In the genomic region with DNA sequence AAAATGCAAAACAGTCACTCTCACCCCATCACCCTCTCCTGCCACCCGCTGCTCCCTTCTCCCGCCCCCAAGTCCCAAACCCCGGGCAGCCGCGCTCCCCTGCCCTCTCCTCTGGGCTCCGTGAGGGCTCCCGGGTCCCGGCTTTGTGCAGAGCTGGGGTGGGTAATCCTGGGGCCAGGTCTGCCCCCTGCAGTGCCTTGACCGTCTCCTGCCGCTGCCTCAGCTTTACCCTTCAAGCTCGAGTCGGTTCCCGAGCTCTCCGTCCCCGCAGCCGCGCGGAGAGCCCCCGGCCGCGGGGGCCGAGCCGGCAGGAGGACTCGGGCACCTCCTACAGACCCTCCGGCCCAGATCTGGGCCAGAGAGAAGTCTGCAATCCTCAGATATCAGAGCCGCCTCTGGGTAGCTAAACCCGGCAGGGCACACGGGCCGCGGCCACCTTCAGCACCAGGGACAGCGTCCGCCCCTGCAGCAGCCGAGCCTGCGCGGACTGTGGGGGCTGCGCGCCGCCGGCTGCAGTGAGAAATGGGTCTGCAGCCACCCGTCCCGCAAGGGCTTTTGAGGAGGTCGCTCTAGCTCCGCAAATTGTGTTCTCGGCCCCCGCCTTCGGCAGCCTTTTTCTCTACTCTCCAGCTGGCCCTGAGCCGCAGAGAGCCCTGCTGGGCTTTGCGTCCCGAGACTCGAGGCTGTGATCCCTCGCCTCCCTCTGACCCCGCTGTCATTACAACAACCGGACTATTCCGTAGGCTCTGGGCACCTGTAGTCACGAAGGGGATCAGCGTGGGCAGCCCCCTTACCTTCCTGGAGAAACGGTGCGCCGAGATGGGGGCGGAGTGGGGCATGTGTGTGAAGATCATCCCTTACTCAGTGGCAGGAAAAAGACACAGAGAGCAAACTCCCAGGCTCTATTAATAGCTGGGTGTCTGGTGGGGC, we compare ENCODE assay signal across 1 cellular context.
TF ChIP-seq lines count a peak whose summit lies in the region.

No MANE protein-coding gene starts in this region.

TF ChIP-seq in HepG2, 621 proteins besides CTCF, POLR2A, EP300 and RAD21 (continued from another document and continues in another):
- TF ChIP-seq, protein P1, sequence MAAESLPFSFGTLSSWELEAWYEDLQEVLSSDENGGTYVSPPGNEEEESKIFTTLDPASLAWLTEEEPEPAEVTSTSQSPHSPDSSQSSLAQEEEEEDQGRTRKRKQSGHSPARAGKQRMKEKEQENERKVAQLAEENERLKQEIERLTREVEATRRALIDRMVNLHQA (CRISPR knock-in tag; IDR thresholded peaks at IDR 0.05), result no peak
- TF ChIP-seq MIER3 (CRISPR knock-in tag; IDR thresholded peaks at IDR 0.05; ENCODE audit: borderline replicate concordance) (peak; percentile 34; the same call in 1 of the 2 replicates), AGO2 (optimal IDR thresholded peaks at IDR 0.05; ENCODE audit: low read depth, low read length) (no peak), JUN (CRISPR knock-in tag; IDR thresholded peaks at IDR 0.05) (no peak), RBM39 (IDR thresholded peaks at IDR 0.05; ENCODE audit: low read depth, low read length, poor library complexity, severe bottlenecking) (no peak), SETDB1 (CRISPR knock-in tag; IDR thresholded peaks at IDR 0.05; ENCODE audit: borderline replicate concordance) (no peak), MAZ (IDR thresholded peaks at IDR 0.05; ENCODE audit: borderline replicate concordance, low read depth, low read length) (no peak), MAZ (CRISPR knock-in tag; IDR thresholded peaks at IDR 0.05; ENCODE audit: low read depth) (0 out of 2 replicates have a peak, but pooled peaks have one; percentile 25), ZNF607 (CRISPR knock-in tag; IDR thresholded peaks at IDR 0.05; ENCODE audit: borderline replicate concordance) (peak; percentile 85), ZNF343 (CRISPR knock-in tag; IDR thresholded peaks at IDR 0.05) (peak; percentile 68; the same call in 1 of the 2 replicates), ZBTB7A (CRISPR knock-in tag; IDR thresholded peaks at IDR 0.05) (no peak), SIN3B (IDR thresholded peaks at IDR 0.05; ENCODE audit: low read length) (no peak), ZNF460 (CRISPR knock-in tag; IDR thresholded peaks at IDR 0.05; ENCODE audit: borderline replicate concordance) (no peak), CBX1 (IDR thresholded peaks at IDR 0.05; ENCODE audit: low read depth) (no peak), TARDBP (CRISPR knock-in tag; IDR thresholded peaks at IDR 0.05) (no peak), TSC22D2 (CRISPR knock-in tag; IDR thresholded peaks at IDR 0.05; ENCODE audit: borderline replicate concordance) (peak; percentile 97), ZNF589 (CRISPR knock-in tag; conservative IDR thresholded peaks at IDR 0.05) (peak; percentile 51; the same call in 1 of the 2 replicates), MEF2D (CRISPR knock-in tag; IDR thresholded peaks at IDR 0.05) (0 out of 2 replicates have a peak, but pooled peaks have one; percentile 47), JUNB (CRISPR knock-in tag; IDR thresholded peaks at IDR 0.05; ENCODE audit: borderline replicate concordance) (0 out of 2 replicates have a peak, but pooled peaks have one; percentile 54), ETV6 (CRISPR knock-in tag; conservative IDR thresholded peaks at IDR 0.05) (peak; percentile 69), NR1H2 (CRISPR knock-in tag; IDR thresholded peaks at IDR 0.05; ENCODE audit: borderline replicate concordance, low read depth) (no peak), ZNF224 (CRISPR knock-in tag; IDR thresholded peaks at IDR 0.05) (no peak), BRD4 (CRISPR knock-in tag; IDR thresholded peaks at IDR 0.05) (no peak)
- TF ChIP-seq, protein P2, sequence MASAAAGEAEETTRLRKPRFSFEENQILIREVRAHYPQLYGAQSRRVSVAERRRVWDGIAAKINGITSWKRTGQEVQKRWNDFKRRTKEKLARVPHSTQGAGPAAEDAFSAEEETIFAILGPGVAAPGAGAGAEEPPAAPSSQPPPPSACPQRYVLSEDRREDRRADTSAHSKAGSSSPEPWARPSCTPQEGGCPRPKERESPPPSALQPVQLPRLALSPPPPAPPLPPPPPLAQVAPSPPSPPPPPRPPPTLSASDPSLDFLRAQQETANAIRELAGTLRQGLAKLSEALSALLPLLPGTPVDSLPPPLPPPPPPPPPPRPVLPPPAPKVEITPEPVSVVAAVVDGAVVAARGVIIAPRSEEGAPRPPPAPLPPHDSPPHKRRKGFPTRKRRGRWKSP (CRISPR knock-in tag; IDR thresholded peaks at IDR 0.05), result 0 out of 2 replicates have a peak, but pooled peaks have one; percentile 31
- TF ChIP-seq, protein P3, sequence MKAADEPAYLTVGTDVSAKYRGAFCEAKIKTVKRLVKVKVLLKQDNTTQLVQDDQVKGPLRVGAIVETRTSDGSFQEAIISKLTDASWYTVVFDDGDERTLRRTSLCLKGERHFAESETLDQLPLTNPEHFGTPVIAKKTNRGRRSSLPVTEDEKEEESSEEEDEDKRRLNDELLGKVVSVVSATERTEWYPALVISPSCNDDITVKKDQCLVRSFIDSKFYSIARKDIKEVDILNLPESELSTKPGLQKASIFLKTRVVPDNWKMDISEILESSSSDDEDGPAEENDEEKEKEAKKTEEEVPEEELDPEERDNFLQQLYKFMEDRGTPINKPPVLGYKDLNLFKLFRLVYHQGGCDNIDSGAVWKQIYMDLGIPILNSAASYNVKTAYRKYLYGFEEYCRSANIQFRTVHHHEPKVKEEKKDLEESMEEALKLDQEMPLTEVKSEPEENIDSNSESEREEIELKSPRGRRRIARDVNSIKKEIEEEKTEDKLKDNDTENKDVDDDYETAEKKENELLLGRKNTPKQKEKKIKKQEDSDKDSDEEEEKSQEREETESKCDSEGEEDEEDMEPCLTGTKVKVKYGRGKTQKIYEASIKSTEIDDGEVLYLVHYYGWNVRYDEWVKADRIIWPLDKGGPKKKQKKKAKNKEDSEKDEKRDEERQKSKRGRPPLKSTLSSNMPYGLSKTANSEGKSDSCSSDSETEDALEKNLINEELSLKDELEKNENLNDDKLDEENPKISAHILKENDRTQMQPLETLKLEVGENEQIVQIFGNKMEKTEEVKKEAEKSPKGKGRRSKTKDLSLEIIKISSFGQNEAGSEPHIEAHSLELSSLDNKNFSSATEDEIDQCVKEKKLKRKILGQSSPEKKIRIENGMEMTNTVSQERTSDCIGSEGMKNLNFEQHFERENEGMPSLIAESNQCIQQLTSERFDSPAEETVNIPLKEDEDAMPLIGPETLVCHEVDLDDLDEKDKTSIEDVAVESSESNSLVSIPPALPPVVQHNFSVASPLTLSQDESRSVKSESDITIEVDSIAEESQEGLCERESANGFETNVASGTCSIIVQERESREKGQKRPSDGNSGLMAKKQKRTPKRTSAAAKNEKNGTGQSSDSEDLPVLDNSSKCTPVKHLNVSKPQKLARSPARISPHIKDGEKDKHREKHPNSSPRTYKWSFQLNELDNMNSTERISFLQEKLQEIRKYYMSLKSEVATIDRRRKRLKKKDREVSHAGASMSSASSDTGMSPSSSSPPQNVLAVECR (CRISPR knock-in tag; IDR thresholded peaks at IDR 0.05; ENCODE audit: borderline replicate concordance), result no peak
- TF ChIP-seq, protein P4, sequence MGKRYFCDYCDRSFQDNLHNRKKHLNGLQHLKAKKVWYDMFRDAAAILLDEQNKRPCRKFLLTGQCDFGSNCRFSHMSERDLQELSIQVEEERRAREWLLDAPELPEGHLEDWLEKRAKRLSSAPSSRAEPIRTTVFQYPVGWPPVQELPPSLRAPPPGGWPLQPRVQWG (CRISPR knock-in tag; IDR thresholded peaks at IDR 0.05; ENCODE audit: borderline replicate concordance, low read depth), result no peak
- TF ChIP-seq, protein P5, sequence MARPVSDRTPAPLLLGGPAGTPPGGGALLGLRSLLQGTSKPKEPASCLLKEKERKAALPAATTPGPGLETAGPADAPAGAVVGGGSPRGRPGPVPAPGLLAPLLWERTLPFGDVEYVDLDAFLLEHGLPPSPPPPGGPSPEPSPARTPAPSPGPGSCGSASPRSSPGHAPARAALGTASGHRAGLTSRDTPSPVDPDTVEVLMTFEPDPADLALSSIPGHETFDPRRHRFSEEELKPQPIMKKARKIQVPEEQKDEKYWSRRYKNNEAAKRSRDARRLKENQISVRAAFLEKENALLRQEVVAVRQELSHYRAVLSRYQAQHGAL (CRISPR knock-in tag; IDR thresholded peaks at IDR 0.05; ENCODE audit: not compliant biosample characterization), result peak; percentile 73
- TF ChIP-seq, protein P6, sequence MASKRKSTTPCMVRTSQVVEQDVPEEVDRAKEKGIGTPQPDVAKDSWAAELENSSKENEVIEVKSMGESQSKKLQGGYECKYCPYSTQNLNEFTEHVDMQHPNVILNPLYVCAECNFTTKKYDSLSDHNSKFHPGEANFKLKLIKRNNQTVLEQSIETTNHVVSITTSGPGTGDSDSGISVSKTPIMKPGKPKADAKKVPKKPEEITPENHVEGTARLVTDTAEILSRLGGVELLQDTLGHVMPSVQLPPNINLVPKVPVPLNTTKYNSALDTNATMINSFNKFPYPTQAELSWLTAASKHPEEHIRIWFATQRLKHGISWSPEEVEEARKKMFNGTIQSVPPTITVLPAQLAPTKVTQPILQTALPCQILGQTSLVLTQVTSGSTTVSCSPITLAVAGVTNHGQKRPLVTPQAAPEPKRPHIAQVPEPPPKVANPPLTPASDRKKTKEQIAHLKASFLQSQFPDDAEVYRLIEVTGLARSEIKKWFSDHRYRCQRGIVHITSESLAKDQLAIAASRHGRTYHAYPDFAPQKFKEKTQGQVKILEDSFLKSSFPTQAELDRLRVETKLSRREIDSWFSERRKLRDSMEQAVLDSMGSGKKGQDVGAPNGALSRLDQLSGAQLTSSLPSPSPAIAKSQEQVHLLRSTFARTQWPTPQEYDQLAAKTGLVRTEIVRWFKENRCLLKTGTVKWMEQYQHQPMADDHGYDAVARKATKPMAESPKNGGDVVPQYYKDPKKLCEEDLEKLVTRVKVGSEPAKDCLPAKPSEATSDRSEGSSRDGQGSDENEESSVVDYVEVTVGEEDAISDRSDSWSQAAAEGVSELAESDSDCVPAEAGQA (IDR thresholded peaks at IDR 0.05; ENCODE audit: low read depth), result no peak
- TF ChIP-seq, protein P6 (CRISPR knock-in tag; IDR thresholded peaks at IDR 0.05; ENCODE audit: borderline replicate concordance), result peak; percentile 56; the same call in 1 of the 2 replicates
- TF ChIP-seq, protein P7, sequence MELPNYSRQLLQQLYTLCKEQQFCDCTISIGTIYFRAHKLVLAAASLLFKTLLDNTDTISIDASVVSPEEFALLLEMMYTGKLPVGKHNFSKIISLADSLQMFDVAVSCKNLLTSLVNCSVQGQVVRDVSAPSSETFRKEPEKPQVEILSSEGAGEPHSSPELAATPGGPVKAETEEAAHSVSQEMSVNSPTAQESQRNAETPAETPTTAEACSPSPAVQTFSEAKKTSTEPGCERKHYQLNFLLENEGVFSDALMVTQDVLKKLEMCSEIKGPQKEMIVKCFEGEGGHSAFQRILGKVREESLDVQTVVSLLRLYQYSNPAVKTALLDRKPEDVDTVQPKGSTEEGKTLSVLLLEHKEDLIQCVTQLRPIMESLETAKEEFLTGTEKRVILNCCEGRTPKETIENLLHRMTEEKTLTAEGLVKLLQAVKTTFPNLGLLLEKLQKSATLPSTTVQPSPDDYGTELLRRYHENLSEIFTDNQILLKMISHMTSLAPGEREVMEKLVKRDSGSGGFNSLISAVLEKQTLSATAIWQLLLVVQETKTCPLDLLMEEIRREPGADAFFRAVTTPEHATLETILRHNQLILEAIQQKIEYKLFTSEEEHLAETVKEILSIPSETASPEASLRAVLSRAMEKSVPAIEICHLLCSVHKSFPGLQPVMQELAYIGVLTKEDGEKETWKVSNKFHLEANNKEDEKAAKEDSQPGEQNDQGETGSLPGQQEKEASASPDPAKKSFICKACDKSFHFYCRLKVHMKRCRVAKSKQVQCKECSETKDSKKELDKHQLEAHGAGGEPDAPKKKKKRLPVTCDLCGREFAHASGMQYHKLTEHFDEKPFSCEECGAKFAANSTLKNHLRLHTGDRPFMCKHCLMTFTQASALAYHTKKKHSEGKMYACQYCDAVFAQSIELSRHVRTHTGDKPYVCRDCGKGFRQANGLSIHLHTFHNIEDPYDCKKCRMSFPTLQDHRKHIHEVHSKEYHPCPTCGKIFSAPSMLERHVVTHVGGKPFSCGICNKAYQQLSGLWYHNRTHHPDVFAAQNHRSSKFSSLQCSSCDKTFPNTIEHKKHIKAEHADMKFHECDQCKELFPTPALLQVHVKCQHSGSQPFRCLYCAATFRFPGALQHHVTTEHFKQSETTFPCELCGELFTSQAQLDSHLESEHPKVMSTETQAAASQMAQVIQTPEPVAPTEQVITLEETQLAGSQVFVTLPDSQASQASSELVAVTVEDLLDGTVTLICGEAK (IDR thresholded peaks at IDR 0.05), result no peak
- TF ChIP-seq, protein P7 (CRISPR knock-in tag; IDR thresholded peaks at IDR 0.05), result no peak; the same call in 1 of the 2 replicates
